In genomic region chr1:31072304-31072746, GRCh38 we compare ENCODE assay signal across 1 cellular context.
TF ChIP-seq lines count a peak whose summit lies in the region.

No MANE protein-coding gene starts in this region.

TF ChIP-seq in GM23338, 12 proteins besides CTCF, POLR2A, EP300 and RAD21 (continued from another document):
- TF ChIP-seq ZNF462 (CRISPR knock-in tag; IDR thresholded peaks at IDR 0.05): no peak
- no peak for TF ChIP-seq STAT1 (IDR thresholded peaks at IDR 0.05; ENCODE audit: unreplicated experiment)
- TF ChIP-seq ETS1 (IDR thresholded peaks at IDR 0.05): no peak
- TF ChIP-seq ZNF114 (CRISPR knock-in tag; IDR thresholded peaks at IDR 0.05): no peak
- TF ChIP-seq NANOG (IDR thresholded peaks at IDR 0.05; ENCODE audit: borderline replicate concordance): no peak
- no peak for TF ChIP-seq REST (IDR thresholded peaks at IDR 0.05; ENCODE audit: unreplicated experiment)
- no peak for TF ChIP-seq CREB1 (CRISPR knock-in tag; IDR thresholded peaks at IDR 0.05; ENCODE audit: low read depth)
- TF ChIP-seq JUNB (IDR thresholded peaks at IDR 0.05; ENCODE audit: unreplicated experiment): no peak
- no peak for TF ChIP-seq ZNF331 (CRISPR knock-in tag; IDR thresholded peaks at IDR 0.05; ENCODE audit: low read depth)
